Comparison of ENCODE assay signal across 31 cellular contexts in genomic region chr1:61770131-61770530, GRCh38.
"Had no signal": no experiment of that assay in that cellular context is flagged by ENCODE, and none has a peak within 500 bp of the region (broad histone marks: within the 10 kb centered on the region; RNA-seq: fewer than 3 reads in every experiment).

No MANE protein-coding gene starts in this region.

- H3K4me1 ChIP-seq: adrenal gland, body of pancreas, breast epithelium had no signal

- H3K27me3 ChIP-seq: adrenal gland, body of pancreas, brain microvascular endothelial cell, breast epithelium had no signal

- H3K4me3 ChIP-seq: adrenal gland, body of pancreas, breast epithelium had no signal

- DNase-seq: activated B cell treated with CpG ODN at 0.5 μM for 24 hours; activated CD4-positive, alpha-beta memory T cell treated with anti-CD3 and anti-CD28 coated beads for 36 hours; activated CD4-positive, alpha-beta T cell treated with anti-CD3 and anti-CD28 coated beads for 4 hours; activated CD4-positive, alpha-beta T cell treated with anti-CD3 and anti-CD28 coated beads, Interleukin-2, amount 10 ng/mL, durations not matched to agents 24 days and 14 days; activated CD4-positive, alpha-beta T cell treated with anti-CD3 and anti-CD28 coated beads, Interleukin-2, amount 50 U/mL, for 1 hour; activated CD4-positive, alpha-beta T cell treated with anti-CD3 and anti-CD28 coated beads, Interleukin-2, amount 50 U/mL, for 4 hours; activated CD4-positive, CD25-positive, alpha-beta regulatory T cell treated with anti-CD3 and anti-CD28 coated beads, Interleukin-2, amount 50 U/mL, for 72 hours; activated CD8-positive, alpha-beta memory T cell treated with anti-CD3 and anti-CD28 coated beads, Interleukin-2, amount 50 U/mL, for 4 hours; activated CD8-positive, alpha-beta T cell treated with anti-CD3 and anti-CD28 coated beads for 36 hours; activated effector memory CD4-positive, alpha-beta T cell treated with anti-CD3 and anti-CD28 coated beads, Interleukin-2, amount 50 U/mL, for 16 hours; activated gamma-delta T cell treated with Interleukin-2 at 50 U/mL for 16 hours; activated naive CD4-positive, alpha-beta T cell; activated naive CD4-positive, alpha-beta T cell treated with anti-CD3 and anti-CD28 coated beads for 36 hours; activated naive CD4-positive, alpha-beta T cell treated with anti-CD3 and anti-CD28 coated beads, Interleukin-2, amount 50 U/mL, for 16 hours; activated naive CD8-positive, alpha-beta T cell treated with anti-CD3 and anti-CD28 coated beads for 36 hours; activated T-cell treated with anti-CD3 and anti-CD28 coated beads for 4 hours; activated T-cell treated with anti-CD3 and anti-CD28 coated beads, Interleukin-2, amount 50 U/mL, for 1 hour; activated T-cell treated with anti-CD3 and anti-CD28 coated beads, Interleukin-2, amount 50 U/mL, for 4 hours; activated T-cell treated with anti-CD3 and anti-CD28 coated beads, Interleukin-2, amount 50 U/mL, for 72 hours; adrenal gland; amniotic stem cell; aorta; body of pancreas; brain microvascular endothelial cell; central memory CD4-positive, alpha-beta T cell; T-helper 2 cell; T-helper 9 cell had no signal

- H3K27ac ChIP-seq: adrenal gland, body of pancreas, brain microvascular endothelial cell, breast epithelium, VCaP had no signal

- ATAC-seq: activated CD8-positive, alpha-beta T cell treated with anti-CD3 and anti-CD28 coated beads for 36 hours; activated naive CD4-positive, alpha-beta T cell treated with anti-CD3 and anti-CD28 coated beads, Interleukin-2, amount 50 U/mL, for 72 hours; activated T-cell treated with anti-CD3 and anti-CD28 coated beads, Interleukin-2, amount 50 U/mL, for 4 hours; activated T-cell treated with anti-CD3 and anti-CD28 coated beads, Interleukin-2, amount 50 U/mL, for 72 hours; activated T-helper 17 cell treated with anti-CD3 and anti-CD28 coated beads, Interleukin-2, amount 50 U/mL, for 72 hours; body of pancreas had no signal

- H3K36me3 ChIP-seq: adrenal gland, brain microvascular endothelial cell, breast epithelium had no signal

- H3K9me3 ChIP-seq: adrenal gland, body of pancreas, breast epithelium had no signal
